In the genomic region with DNA sequence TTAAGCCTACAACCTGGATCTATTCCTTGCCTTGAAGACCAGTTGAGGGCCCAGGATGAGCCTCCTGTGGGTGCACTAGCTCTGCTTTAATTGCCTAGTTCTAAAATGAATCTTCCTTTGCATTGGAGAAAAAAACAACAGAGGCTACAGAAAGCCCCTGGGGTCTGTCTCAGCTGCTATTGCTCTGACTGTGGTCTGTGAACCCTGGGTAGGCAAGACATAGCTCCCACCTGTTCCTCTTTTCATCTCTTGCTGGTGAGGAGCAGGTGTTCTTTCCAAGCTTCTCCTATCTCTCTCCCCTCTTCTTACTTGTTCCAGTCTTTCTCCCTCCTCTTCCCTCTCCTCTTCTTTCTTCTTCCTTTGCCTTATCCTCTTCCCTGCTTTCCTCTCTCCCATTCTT, we compare ENCODE assay signal across 18 cellular contexts. TPM values are rescaled to one million over a fixed set of nuclear protein-coding genes. Genes with fewer than 3 reads are reported as not detected.
DNase-seq lines count a peak whose midpoint lies in the region; ATAC-seq, FAIRE-seq and TF ChIP-seq lines count a peak whose summit lies in the region.
"Had no signal": no experiment of that assay in that cellular context is flagged by ENCODE, and none has a peak within 500 bp of the region (broad histone marks: within the 10 kb centered on the region; RNA-seq: fewer than 3 reads in every experiment).

No MANE protein-coding gene starts in this region.

- no peak for TF ChIP-seq EP300 in GM12878 (IDR thresholded peaks at IDR 0.05; ENCODE audit: borderline replicate concordance in 1 of 2, control insufficient read depth in 1 of 2, low read depth in 2 of 2, low read length in 2 of 2)

- H3K9ac ChIP-seq in Karpas-422 (ENCODE audit: low read length): no peak overlapping the region
- no peak overlapping the region for H3K9ac ChIP-seq in GM12878 (ENCODE audit: control insufficient read depth, insufficient read depth, low read length)

- no peak overlapping the region for H3K27ac ChIP-seq in Karpas-422 (ENCODE audit: low read length)
- H3K27ac ChIP-seq in GM12878 (ENCODE audit: control insufficient read depth, insufficient read depth): no peak overlapping the region
- H3K27ac ChIP-seq: A549, C4-2B had no signal

- no peaks in the 10 kb centered on the region for H3K27me3 ChIP-seq in Karpas-422 (ENCODE audit: low read length)
- no peaks in the 10 kb centered on the region for H3K27me3 ChIP-seq in GM12878 (replicated peaks in 1 of 2; ENCODE audit: control insufficient read depth in 2 of 2, insufficient read depth in 2 of 2, low read length in 1 of 2)
- H3K27me3 ChIP-seq: BE2C had no signal

- no peaks in the 10 kb centered on the region for H3K9me2 ChIP-seq in Karpas-422 (replicated peaks; ENCODE audit: insufficient read depth, low read length)

- no peak overlapping the region for H3K4me3 ChIP-seq in Karpas-422 (ENCODE audit: low read length)
- no peak overlapping the region for H3K4me3 ChIP-seq in GM12878
- H3K4me3 ChIP-seq: A549, GM23338 had no signal

- CTCF ChIA-PET in GM12878 (lab: Yijun Ruan, JAX): interaction anchor here (1.1 kb wide), 1 partner anchor 12 kb away, joined by 3 read pairs; no protein-coding TSS in a partner anchor

- TF ChIP-seq RAD21 in GM12878 (IDR thresholded peaks at IDR 0.05; ENCODE audit: insufficient read depth, low read depth, low read length): no peak

- H3K4me1 ChIP-seq in Karpas-422 (ENCODE audit: low read length): no peaks in the 10 kb centered on the region
- H3K4me1 ChIP-seq in GM12878 (ENCODE audit: control insufficient read depth, insufficient read depth, low read length): no peaks in the 10 kb centered on the region
- H3K4me1 ChIP-seq: A549, BE2C had no signal

- H2AFZ ChIP-seq in Karpas-422 (ENCODE audit: low read length): no peak overlapping the region
- H2AFZ ChIP-seq in GM12878 (ENCODE audit: control insufficient read depth, low read depth, low read length): no peak overlapping the region
- H2AFZ ChIP-seq: GM23338 had no signal

- RAD21 ChIA-PET in GM12878 (lab: Charles Lee; ENCODE audit: unreplicated experiment): interaction anchor here (1.1 kb wide), 1 partner anchor 20 kb away, joined by 3 read pairs; no protein-coding TSS in a partner anchor

- H3K9me3 ChIP-seq in Karpas-422 (ENCODE audit: low read length): no peaks in the 10 kb centered on the region
- no peaks in the 10 kb centered on the region for H3K9me3 ChIP-seq in GM12878 (replicated peaks; ENCODE audit: control insufficient read depth, insufficient read depth, low read length)
- H3K9me3 ChIP-seq: A549, BE2C had no signal

- no TSS peak for BruUV-seq in GM12878 (replicated peaks; lab: Mats Ljungman, UMichigan)

- no peak for TF ChIP-seq CTCF in GM12878 (IDR thresholded peaks at IDR 0.05 in 2 of 3, conservative IDR thresholded peaks at IDR 0.05 in 1 of 3; ENCODE audit: control insufficient read depth in 2 of 3, extremely low read depth in 1 of 3, insufficient read depth in 1 of 3, low read depth in 3 of 3, low read length in 3 of 3)

- FAIRE-seq in GM12891 (lab: Jason Lieb, UNC): no peak
- no peak for FAIRE-seq in GM12878 (lab: Jason Lieb, UNC)
- FAIRE-seq: A549, GM12892 had no signal

- SMC1A ChIA-PET in GM12878 (lab: Charles Lee; ENCODE audit: uncharacterized antibody, unreplicated experiment): no interaction called here

- no peaks in the 10 kb centered on the region for H4K20me1 ChIP-seq in Karpas-422 (ENCODE audit: insufficient read depth, low read depth, low read length)
- H4K20me1 ChIP-seq in GM12878 (ENCODE audit: control insufficient read depth, insufficient read depth): no peaks in the 10 kb centered on the region

- H3K4me2 ChIP-seq in Karpas-422 (ENCODE audit: low read depth, low read length, poor library complexity, severe bottlenecking) (no peak overlapping the region), GM12878 (ENCODE audit: control insufficient read depth, insufficient read depth) (no peak overlapping the region)
- H3K4me2 ChIP-seq: A549, GM23338 had no signal

- H3K79me2 ChIP-seq in Karpas-422 (ENCODE audit: low read length) (no peaks in the 10 kb centered on the region), GM12878 (ENCODE audit: control insufficient read depth, insufficient read depth, low read length) (no peaks in the 10 kb centered on the region)

- in situ Hi-C loops in GM12878 (cut with MboI): loop anchor here (25.0 kb wide), 1 partner anchor 1415 kb away; no protein-coding TSS in a partner anchor

- TF ChIP-seq POLR2A in GM12891 (IDR thresholded peaks at IDR 0.05; ENCODE audit: low read depth, low read length): no peak
- no peak for TF ChIP-seq POLR2A in GM12878 (IDR thresholded peaks at IDR 0.05; ENCODE audit: low read depth, low read length)

- intact Hi-C loops in GM12878 (cut with micrococcal nuclease; ENCODE audit: unreplicated experiment): no loop called here

- POLR2A ChIA-PET in GM12878 (lab: Charles Lee): interaction anchor here (0.5 kb wide), 1 partner anchor 426 kb away, joined by 4 read pairs; no protein-coding TSS in a partner anchor

- no peaks in the 10 kb centered on the region for H3K36me3 ChIP-seq in Karpas-422 (ENCODE audit: insufficient read depth, low read length)
- H3K36me3 ChIP-seq in GM12878 (ENCODE audit: control insufficient read depth in 2 of 2, insufficient read depth in 2 of 2, low read length in 1 of 2): no peaks in the 10 kb centered on the region
- H3K36me3 ChIP-seq: BE2C had no signal

- ATAC-seq in GM12878 (no peak), HG02981 (IDR thresholded peaks at IDR 0.05; ENCODE audit: unreplicated experiment) (no peak), HG02840 (IDR thresholded peaks at IDR 0.05; ENCODE audit: low FRiP score, unreplicated experiment) (no peak)
- ATAC-seq: GM23338 had no signal

- DNase-seq in GM12891 (ENCODE audit: insufficient read length, low spot score) (no peak), Karpas-422 (peak; percentile 11), GM12878 (ENCODE audit: low read depth, low spot score) (no peak), myocyte (ENCODE audit: low read depth) (peak; percentile 87), NCI-H2227 (lab: John Stamatoyannopoulos, UW; ENCODE audit: unreplicated experiment) (no peak), UCSD-AML1 (lab: John Stamatoyannopoulos, UW; ENCODE audit: unreplicated experiment) (no peak)
- DNase-seq: BE2C; CD4-positive, alpha-beta memory T cell; H7 had no signal

TF ChIP-seq in GM12891, 5 proteins besides CTCF, POLR2A, EP300 and RAD21 (continues in another document):
- TF ChIP-seq SPI1 (IDR thresholded peaks at IDR 0.05; ENCODE audit: low read depth, low read length): peak; percentile 30; the same call in 1 of the 2 replicates
- no peak for TF ChIP-seq POU2F2 (IDR thresholded peaks at IDR 0.05; ENCODE audit: low read depth, low read length)
- no peak for TF ChIP-seq POLR2AphosphoS5 (IDR thresholded peaks at IDR 0.05; ENCODE audit: low read depth, low read length)
- no peak for TF ChIP-seq PAX5 (IDR thresholded peaks at IDR 0.05; ENCODE audit: insufficient read depth, low read length, severe bottlenecking)

TF ChIP-seq in GM12878, 131 proteins besides CTCF, POLR2A, EP300 and RAD21 (continues in another document):
- TF ChIP-seq ZBED1 (IDR thresholded peaks at IDR 0.05; ENCODE audit: borderline replicate concordance): no peak
- no peak for TF ChIP-seq LARP7 (IDR thresholded peaks at IDR 0.05)
- TF ChIP-seq NRF1 (conservative IDR thresholded peaks at IDR 0.05; ENCODE audit: low read depth, low read length): no peak

RNA-seq across cellular contexts. Expression of gene RBP2, which starts 28.8 kb away (rescaled TPM):
- not detected for polyA plus RNA-seq in GM12891 (2012; ENCODE audit: low read depth, missing spikeins)
- not detected in 2 replicates for total RNA-seq in Karpas-422 (2014; rRNA removed; shearing (Covaris generic); ENCODE audit: low replicate concordance)
- total RNA-seq in GM12878 (2013; cell fraction: nucleolus; rRNA removed): not detected in 2 replicates
- total RNA-seq in GM12878 (2014; rRNA removed) (not detected in 2 replicates), GM12878 (2014; rRNA removed; fragmentation: Illumina TruSeq; extraction: Trizol) (not detected in 2 replicates), GM12878 (2021) (not detected in 2 replicates), myocyte (0.78 and 0.94 TPM in 2 replicates)
- not detected for polyA plus RNA-seq in GM12878 (2011; ENCODE audit: low read depth)
- polyA plus RNA-seq in GM12878 (2011; rRNA removed) (not detected in 2 replicates), GM12878 (2014; fragmentation: Illumina TruSeq; extraction: Trizol) (not detected in 2 replicates), GM12878 (2014; fragmentation: Nextera tagmentation; extraction: Ambion mirVana) (not detected), GM12878 (2014; rRNA removed) (not detected in 2 replicates), GM12878 (2016; fragmentation: Nextera tagmentation; extraction: Ambion mirVana) (not detected)
- polyA plus RNA-seq in GM12878 (2011; cell fraction: cytosol; rRNA removed): not detected in 2 replicates
- not detected in 2 replicates for polyA plus RNA-seq in GM12878 (2011; cell fraction: nucleus; rRNA removed)
- polyA plus RNA-seq in GM12878 (2012): not detected in 2 replicates
- polyA minus RNA-seq in GM12878 (2011; rRNA and poly(A)+ RNA removed): not detected in 2 replicates
- not detected in 2 replicates for polyA minus RNA-seq in GM12878 (2011; cell fraction: cytosol; rRNA and poly(A)+ RNA removed)
- polyA minus RNA-seq in GM12878 (2011; cell fraction: nucleus; rRNA and poly(A)+ RNA removed): not detected in 2 replicates
- polyA plus RNA-seq in myocyte (2012): not detected
- total RNA-seq: CD4-positive, alpha-beta memory T cell; G401; GM23338; H7; HT1080 had no signal
- polyA plus RNA-seq: A549; AG04450; CD4-positive, alpha-beta memory T cell; GM23338 had no signal

RNA-seq across cellular contexts. Expression of gene COPB2, which starts 58.0 kb away (rescaled TPM):
- 67.3 TPM for polyA plus RNA-seq in GM12891 (2012; ENCODE audit: low read depth, missing spikeins)
- 68.0 and 77.4 TPM in 2 replicates for total RNA-seq in Karpas-422 (2014; rRNA removed; shearing (Covaris generic); ENCODE audit: low replicate concordance)
- total RNA-seq in GM12878 (2013; cell fraction: nucleolus; rRNA removed): 131 and 152 TPM in 2 replicates
- 115 and 118 TPM in 2 replicates for total RNA-seq in GM12878 (2014; rRNA removed)
- total RNA-seq in GM12878 (2014; rRNA removed; fragmentation: Illumina TruSeq; extraction: Trizol): 116 and 123 TPM in 2 replicates
- total RNA-seq in GM12878 (2021): 93.6 and 98.6 TPM in 2 replicates
- 67.2 TPM for polyA plus RNA-seq in GM12878 (2011; ENCODE audit: low read depth)
- 120 and 158 TPM in 2 replicates for polyA plus RNA-seq in GM12878 (2011; rRNA removed)
- 57.4 and 63.8 TPM in 2 replicates for polyA plus RNA-seq in GM12878 (2011; cell fraction: cytosol; rRNA removed)
- 82.3 and 93.9 TPM in 2 replicates for polyA plus RNA-seq in GM12878 (2011; cell fraction: nucleus; rRNA removed)
- polyA plus RNA-seq in GM12878 (2012): 61.8 and 82.0 TPM in 2 replicates
- 116 and 132 TPM in 2 replicates for polyA plus RNA-seq in GM12878 (2014; fragmentation: Illumina TruSeq; extraction: Trizol)
- 10 to 100 TPM; 51.3 to 79.8 TPM for polyA plus RNA-seq in GM12878 (2014; fragmentation: Nextera tagmentation; extraction: Ambion mirVana)
- polyA plus RNA-seq in GM12878 (2014; rRNA removed): 70.4 and 81.1 TPM in 2 replicates
- polyA plus RNA-seq in GM12878 (2016; fragmentation: Nextera tagmentation; extraction: Ambion mirVana): 100 to 1,000 TPM; 142 to 143 TPM
- polyA minus RNA-seq in GM12878 (2011; rRNA and poly(A)+ RNA removed): 119 and 189 TPM in 2 replicates
- 40.0 and 47.6 TPM in 2 replicates for polyA minus RNA-seq in GM12878 (2011; cell fraction: cytosol; rRNA and poly(A)+ RNA removed)
- 67.7 and 83.3 TPM in 2 replicates for polyA minus RNA-seq in GM12878 (2011; cell fraction: nucleus; rRNA and poly(A)+ RNA removed)
- total RNA-seq in myocyte: 120 and 159 TPM in 2 replicates
- 115 TPM for polyA plus RNA-seq in myocyte (2012)

Comparison
In these comparisons a context has a peak if more than half of its experiments do, and no peak if none do; other contexts are left out.
1. DNase-seq: peak in Karpas-422 (single experiment) and myocyte (single experiment); none in GM12891 (single experiment), GM12878 (single experiment), NCI-H2227 (single experiment) and UCSD-AML1 (single experiment).